In the genomic region with DNA sequence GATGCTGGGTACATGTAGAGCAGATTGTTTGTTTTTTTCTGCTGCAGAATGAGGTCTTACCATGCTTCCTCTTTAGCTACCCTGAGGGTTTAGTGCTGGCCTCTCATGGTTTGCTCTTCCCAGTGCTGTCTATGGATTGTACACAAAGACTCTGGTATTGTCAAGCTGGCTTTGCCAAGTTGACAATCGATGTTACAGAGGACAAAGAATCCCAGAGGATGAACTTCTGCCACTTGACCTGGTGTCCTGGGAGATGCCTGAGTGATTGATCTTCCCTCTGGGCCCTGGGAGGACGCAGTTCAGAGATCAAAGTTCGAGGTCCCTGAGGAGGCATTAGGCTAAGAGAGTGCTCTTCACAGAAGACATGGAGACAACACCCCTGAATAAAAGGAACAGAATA, we compare ENCODE assay signal across 16 cellular contexts.
DNase-seq lines count a peak whose midpoint lies in the region; ATAC-seq, FAIRE-seq and TF ChIP-seq lines count a peak whose summit lies in the region.
"Had no signal": no experiment of that assay in that cellular context is flagged by ENCODE, and none has a peak within 500 bp of the region (broad histone marks: within the 10 kb centered on the region; RNA-seq: fewer than 3 reads in every experiment).

No MANE protein-coding gene starts in this region.

- H3K4me3 Mint-ChIP-seq in nephron progenitor cell, result no peak overlapping the region
- H3K4me3 Mint-ChIP-seq in type B pancreatic cell, result no peak overlapping the region
- H3K4me3 Mint-ChIP-seq: B cell; CD4-positive, alpha-beta T cell had no signal

- H3K36me3 ChIP-seq in bronchial epithelial cell (ENCODE audit: control insufficient read depth, insufficient read depth, low read length), result no peaks in the 10 kb centered on the region
- H3K36me3 ChIP-seq: HAP-1 had no signal

- no peak overlapping the region for H3K4me3 ChIP-seq in bronchial epithelial cell (ENCODE audit: low read depth, low read length)
- H3K4me3 ChIP-seq: GM23248, HAP-1 had no signal

- H3K4me1 Mint-ChIP-seq in nephron progenitor cell, result peaks cover 77% of the 10 kb centered on the region
- H3K4me1 Mint-ChIP-seq in type B pancreatic cell (ENCODE audit: unreplicated experiment), result peaks cover 12% of the 10 kb centered on the region
- H3K4me1 Mint-ChIP-seq: B cell had no signal

- H3K27me3 Mint-ChIP-seq in nephron progenitor cell (ENCODE audit: low read depth, poor library complexity) (peaks cover 32% of the 10 kb centered on the region), type B pancreatic cell (no peaks in the 10 kb centered on the region)
- H3K27me3 Mint-ChIP-seq: B cell had no signal

- TF ChIP-seq CTCF in bronchial epithelial cell (IDR thresholded peaks at IDR 0.05; ENCODE audit: insufficient read depth, low read length, severe bottlenecking) (no peak), nephron progenitor cell (IDR thresholded peaks at IDR 0.05) (no peak), type B pancreatic cell (conservative IDR thresholded peaks at IDR 0.05) (no peak)

- FAIRE-seq in bronchial epithelial cell (lab: Jason Lieb, UNC), result peak; percentile 58
- no peak for FAIRE-seq in GM12892 (lab: Jason Lieb, UNC)
- FAIRE-seq: D721Med, G401.6, GM12891, GM18507 had no signal

- H3K36me3 Mint-ChIP-seq in nephron progenitor cell (ENCODE audit: low read depth), result no peaks in the 10 kb centered on the region
- no peaks in the 10 kb centered on the region for H3K36me3 Mint-ChIP-seq in type B pancreatic cell

- ATAC-seq in left lobe of liver, result peak; percentile 93

- no peaks in the 10 kb centered on the region for H3K27me3 ChIP-seq in bronchial epithelial cell (ENCODE audit: control insufficient read depth, insufficient read depth, low read length)

- H3K27ac Mint-ChIP-seq in nephron progenitor cell (no peak overlapping the region), type B pancreatic cell (no peak overlapping the region)
- H3K27ac Mint-ChIP-seq: B cell; CD4-positive, alpha-beta T cell had no signal

- no peak for TF ChIP-seq POLR2A in GM12892 (IDR thresholded peaks at IDR 0.05; ENCODE audit: low read depth, low read length)

- H3K9me3 Mint-ChIP-seq in nephron progenitor cell (no peaks in the 10 kb centered on the region), type B pancreatic cell (no peaks in the 10 kb centered on the region)
- H3K9me3 Mint-ChIP-seq: CD4-positive, alpha-beta T cell had no signal

- no peak for DNase-seq in bronchial epithelial cell (ENCODE audit: low read depth)
- peak; percentile 84 for DNase-seq in left lobe of liver (ENCODE audit: low spot score)
- peak; percentile 62 for DNase-seq in nephron progenitor cell
- no peak for DNase-seq in mesenteric fat pad (ENCODE audit: low spot score)
- DNase-seq in type B pancreatic cell (ENCODE audit: extremely low spot score, unreplicated experiment), result no peak
- no peak for DNase-seq in GM12892 (ENCODE audit: insufficient read length)
- DNase-seq: Caco-2; CD4-positive, alpha-beta T cell; GM23248; IMR-90 had no signal

Comparison
In these comparisons a context has a peak if more than half of its experiments do, and no peak if none do; other contexts are left out.
1. DNase-seq: peak in left lobe of liver (single experiment) and nephron progenitor cell (single experiment); none in bronchial epithelial cell (single experiment), mesenteric fat pad (single experiment), type B pancreatic cell (single experiment) and GM12892 (single experiment).